14 cellular contexts compared by ENCODE assay signal in the genomic region with DNA sequence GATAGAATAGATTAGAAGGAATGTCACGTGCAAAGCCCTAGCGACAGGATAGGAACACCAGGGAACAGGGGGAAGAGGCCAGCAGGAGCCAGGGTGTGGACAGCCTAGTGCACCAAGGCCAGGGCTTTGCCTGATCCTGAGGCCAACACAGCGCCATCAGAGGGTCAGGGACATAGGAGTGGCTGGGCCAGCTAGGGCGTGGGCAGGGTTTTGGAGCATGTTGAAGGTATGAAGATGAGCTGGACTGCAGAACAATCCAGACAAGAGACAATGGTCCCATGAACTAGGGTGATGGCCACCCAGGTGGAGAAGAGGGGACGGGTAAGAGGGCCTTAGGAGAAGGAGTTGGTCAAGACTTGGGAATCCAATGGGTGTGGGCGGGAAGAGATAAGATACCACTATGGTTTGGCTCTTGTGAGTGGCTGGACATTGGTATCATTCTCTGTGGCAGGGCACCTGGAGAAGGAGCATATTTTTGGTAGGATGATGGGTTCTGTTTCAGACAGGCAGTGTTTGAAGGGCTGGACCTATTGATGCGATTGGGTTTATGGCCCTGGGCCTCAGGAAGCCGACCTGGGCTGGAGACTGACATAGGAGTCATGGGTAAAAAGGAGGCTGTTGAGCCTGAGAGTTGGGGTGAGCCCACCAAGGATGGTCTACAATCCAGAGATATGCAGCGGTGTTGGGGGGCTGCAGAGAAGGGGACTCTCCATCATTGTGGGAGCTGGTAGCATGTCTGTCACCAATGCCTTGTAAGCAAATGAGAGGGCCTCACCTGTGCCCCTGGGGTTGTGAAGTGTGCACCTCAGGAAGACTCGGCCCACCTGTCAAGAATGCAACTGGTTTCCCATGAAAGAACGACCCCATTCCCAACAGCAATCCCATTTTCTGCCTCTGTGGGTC.
"Had no signal": no experiment of that assay in that cellular context is flagged by ENCODE, and none has a peak within 500 bp of the region (broad histone marks: within the 10 kb centered on the region; RNA-seq: fewer than 3 reads in every experiment).

No MANE protein-coding gene starts in this region.

- ATAC-seq: left colon, right lobe of liver had no signal

- H3K27ac Mint-ChIP-seq: activated naive CD4-positive, alpha-beta T cell treated with anti-CD3 and anti-CD28 coated beads, Interleukin-2, amount 50 U/mL, for 24 hours; dendritic cell treated with granulocyte-macrophage colony-stimulating factor and Interleukin-4, amounts not matched to agents 40 ng/mL and 50 ng/mL, for 4 days; progenitor cell of endocrine pancreas had no signal

- H3K27me3 ChIP-seq: neutrophil, right lobe of liver, suprapubic skin had no signal

- H3K36me3 ChIP-seq: neutrophil, right lobe of liver, suprapubic skin had no signal

- H3K9me3 ChIP-seq: neutrophil, right lobe of liver, suprapubic skin had no signal

- H3K27ac ChIP-seq: right lobe of liver, suprapubic skin had no signal

- H3K36me3 Mint-ChIP-seq: activated naive CD4-positive, alpha-beta T cell treated with anti-CD3 and anti-CD28 coated beads, Interleukin-2, amount 50 U/mL, for 24 hours; brain; memory B cell had no signal

- H3K9me3 Mint-ChIP-seq: activated naive CD4-positive, alpha-beta T cell treated with anti-CD3 and anti-CD28 coated beads, Interleukin-2, amount 50 U/mL, for 24 hours; dendritic cell treated with granulocyte-macrophage colony-stimulating factor and Interleukin-4, amounts not matched to agents 40 ng/mL and 50 ng/mL, for 4 days; memory B cell had no signal

- H3K4me3 Mint-ChIP-seq: dendritic cell treated with granulocyte-macrophage colony-stimulating factor and Interleukin-4, amounts not matched to agents 40 ng/mL and 50 ng/mL, for 4 days; memory B cell had no signal

- DNase-seq: activated CD4-positive, CD25-positive, alpha-beta regulatory T cell; activated effector memory CD4-positive, alpha-beta T cell treated with Interleukin-2 at 50 U/mL for 16 hours; erythroblast; left colon; stimulated activated CD4-positive, alpha-beta T cell treated with anti-CD3 and anti-CD28 coated beads, Interleukin-12 subunit alpha, Interleukin-12 subunit beta, amount 100 ng/mL, for 4 hours; stimulated activated naive CD4-positive, alpha-beta T cell had no signal

- H3K27me3 Mint-ChIP-seq: activated naive CD4-positive, alpha-beta T cell treated with anti-CD3 and anti-CD28 coated beads, Interleukin-2, amount 50 U/mL, for 24 hours had no signal

- H3K4me3 ChIP-seq: right lobe of liver, suprapubic skin had no signal
